ENCODE assay signal across 18 cellular contexts in the genomic region with DNA sequence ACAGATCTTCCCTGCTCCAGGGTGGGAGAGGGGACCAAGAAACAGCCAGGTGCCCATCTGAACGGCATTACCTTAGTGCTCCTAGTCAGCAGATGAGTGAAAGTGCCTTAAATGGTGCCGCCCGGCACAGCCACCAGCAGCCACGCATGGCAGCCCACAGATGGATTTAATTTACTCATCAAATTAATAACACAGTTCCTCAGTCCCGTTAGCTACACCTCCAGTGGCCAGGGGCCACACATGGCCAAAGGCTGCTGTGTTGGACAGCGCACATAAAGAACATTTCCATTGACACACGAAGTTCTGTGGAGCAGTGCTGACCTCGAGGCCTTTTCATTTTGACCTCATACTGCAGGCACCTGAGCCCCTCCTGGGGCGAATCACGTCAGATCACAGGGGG.
DNase-seq lines count a peak whose midpoint lies in the region; ATAC-seq, FAIRE-seq and TF ChIP-seq lines count a peak whose summit lies in the region.
"Had no signal": no experiment of that assay in that cellular context is flagged by ENCODE, and none has a peak within 500 bp of the region (broad histone marks: within the 10 kb centered on the region; RNA-seq: fewer than 3 reads in every experiment).

No MANE protein-coding gene starts in this region.

- ATAC-seq in memory B cell (ENCODE audit: low read depth) (no peak), GM21423 (IDR thresholded peaks at IDR 0.05; ENCODE audit: unreplicated experiment) (no peak), HG02759 (IDR thresholded peaks at IDR 0.05; ENCODE audit: unreplicated experiment) (no peak)
- ATAC-seq: stimulated activated naive CD8-positive, alpha-beta T cell treated with anti-CD3 and anti-CD28 coated beads, Interleukin-15, Interleukin-2, amounts not matched to agents 100 U/mL and 50 U/mL, for 24 hours had no signal

- H3K9ac ChIP-seq in NT2/D1 (ENCODE audit: insufficient read length, low read depth) (peak overlapping the region; percentile 12), astrocyte (ENCODE audit: low read length) (peak overlapping the region; percentile 39)

- peaks cover 22% of the 10 kb centered on the region for H3K4me1 ChIP-seq in NT2/D1 (ENCODE audit: insufficient read depth, insufficient read length)
- peaks cover 23% of the 10 kb centered on the region for H3K4me1 ChIP-seq in astrocyte (ENCODE audit: insufficient read depth, low read length)
- H3K4me1 ChIP-seq in suprapubic skin, result peaks cover 59% of the 10 kb centered on the region

- peaks cover 45% of the 10 kb centered on the region for H3K4me1 Mint-ChIP-seq in astrocyte (ENCODE audit: low read depth, unreplicated experiment)
- peaks cover 20% of the 10 kb centered on the region for H3K4me1 Mint-ChIP-seq in memory B cell

- no peak overlapping the region for H3K4me3 ChIP-seq in NT2/D1 (ENCODE audit: insufficient read length, low read depth)
- no peak overlapping the region for H3K4me3 ChIP-seq in astrocyte (ENCODE audit: insufficient read depth, low read depth, low read length)
- peak overlapping the region; percentile 16 for H3K4me3 ChIP-seq in suprapubic skin

- H3K27ac ChIP-seq in astrocyte (ENCODE audit: low read depth, low read length) (no peak overlapping the region), suprapubic skin (peak overlapping the region; percentile 59)

- H3K27ac Mint-ChIP-seq in astrocyte (ENCODE audit: unreplicated experiment), result peak overlapping the region; percentile 76
- H3K27ac Mint-ChIP-seq in memory B cell, result peak overlapping the region; percentile 12
- H3K27ac Mint-ChIP-seq: B cell, progenitor cell of endocrine pancreas had no signal

- DNase-seq in NT2/D1 (ENCODE audit: low read depth, low spot score) (no peak), astrocyte (ENCODE audit: low read depth) (no peak), memory B cell (ENCODE audit: low spot score in 2 of 2) (no peak), suprapubic skin (ENCODE audit: low spot score in 2 of 2) (no peak), D721Med (ENCODE audit: insufficient read length, low spot score) (no peak)
- DNase-seq: activated CD4-positive, CD25-positive, alpha-beta regulatory T cell treated with anti-CD3 and anti-CD28 coated beads, Interleukin-2, amount 50 U/mL, for 72 hours; activated gamma-delta T cell; left ventricle myocardium superior; MM.1S; naive B cell; NCI-H446; SHP77 treated with DMSO at 0.1 percent for 48 hours; stimulated activated naive CD8-positive, alpha-beta T cell treated with anti-CD3 and anti-CD28 coated beads, Interleukin-15, Interleukin-2, amounts not matched to agents 100 U/mL and 50 U/mL, for 24 hours had no signal

- H3K4me2 ChIP-seq in astrocyte (ENCODE audit: low read length), result peak overlapping the region; percentile 68

- H2AFZ ChIP-seq in astrocyte (ENCODE audit: low read depth, low read length), result no peak overlapping the region

- no peaks in the 10 kb centered on the region for H3K27me3 ChIP-seq in NT2/D1 (ENCODE audit: insufficient read depth, insufficient read length)
- no peaks in the 10 kb centered on the region for H3K27me3 ChIP-seq in astrocyte (ENCODE audit: insufficient read depth, low read length)
- H3K27me3 ChIP-seq in suprapubic skin, result no peaks in the 10 kb centered on the region

- H3K79me2 ChIP-seq in astrocyte (ENCODE audit: insufficient read depth, low read length), result peaks cover 36% of the 10 kb centered on the region

- no peaks in the 10 kb centered on the region for H3K27me3 Mint-ChIP-seq in astrocyte (ENCODE audit: low read depth, unreplicated experiment)
- no peaks in the 10 kb centered on the region for H3K27me3 Mint-ChIP-seq in memory B cell
- H3K27me3 Mint-ChIP-seq: B cell, naive B cell, progenitor cell of endocrine pancreas had no signal

- H3K9me3 ChIP-seq in NT2/D1 (ENCODE audit: insufficient read depth, low read length) (no peaks in the 10 kb centered on the region), astrocyte (ENCODE audit: insufficient read depth, low read depth, low read length) (no peaks in the 10 kb centered on the region), suprapubic skin (no peaks in the 10 kb centered on the region)

- H3K9me3 Mint-ChIP-seq in astrocyte (ENCODE audit: unreplicated experiment) (peaks cover 1% of the 10 kb centered on the region), memory B cell (no peaks in the 10 kb centered on the region)
- H3K9me3 Mint-ChIP-seq: naive B cell had no signal

- TF ChIP-seq POLR2A in suprapubic skin (IDR thresholded peaks at IDR 0.05), result no peak

- WGBS in suprapubic skin, result 82% methylated on average over 10 of the region's 10 CpGs

- TF ChIP-seq CTCF in astrocyte (IDR thresholded peaks at IDR 0.05; ENCODE audit: insufficient read depth, low read depth, low read length) (no peak), suprapubic skin (IDR thresholded peaks at IDR 0.05) (no peak), D721Med (IDR thresholded peaks at IDR 0.05; ENCODE audit: insufficient read depth, missing control alignments) (no peak)

- H3K36me3 Mint-ChIP-seq in astrocyte (ENCODE audit: low read depth, unreplicated experiment) (peaks cover 4% of the 10 kb centered on the region), memory B cell (peaks cover 12% of the 10 kb centered on the region)

- H3K4me3 Mint-ChIP-seq in astrocyte (ENCODE audit: unreplicated experiment) (no peak overlapping the region), memory B cell (no peak overlapping the region)
- H3K4me3 Mint-ChIP-seq: B cell had no signal

- no peak for FAIRE-seq in astrocyte (lab: Jason Lieb, UNC)
- FAIRE-seq in D721Med (lab: Jason Lieb, UNC), result no peak
- FAIRE-seq: frontal cortex had no signal

- H4K20me1 ChIP-seq in astrocyte (ENCODE audit: insufficient read depth, low read length), result peaks cover 97% of the 10 kb centered on the region

- peaks cover 53% of the 10 kb centered on the region for H3K36me3 ChIP-seq in NT2/D1 (ENCODE audit: insufficient read depth, insufficient read length, low read length)
- H3K36me3 ChIP-seq in astrocyte (ENCODE audit: insufficient read depth, low read length), result peaks cover 5% of the 10 kb centered on the region
- peaks cover 11% of the 10 kb centered on the region for H3K36me3 ChIP-seq in suprapubic skin

- TF ChIP-seq EP300 in suprapubic skin (IDR thresholded peaks at IDR 0.05), result no peak
